Comparison of ENCODE assay signal across 23 cellular contexts in genomic region chr15:47511241-47511640, GRCh38.
A peak's percentile ranks its signal among the peaks of the same experiment; 100 is the strongest.
DNase-seq lines count a peak whose midpoint lies in the region; FAIRE-seq and TF ChIP-seq lines count a peak whose summit lies in the region.
"Had no signal": no experiment of that assay in that cellular context is flagged by ENCODE, and none has a peak within 500 bp of the region (broad histone marks: within the 10 kb centered on the region; RNA-seq: fewer than 3 reads in every experiment).

No MANE protein-coding gene starts in this region.

- H4K20me1 ChIP-seq in endothelial cell of umbilical vein (replicated peaks; ENCODE audit: control insufficient read depth, extremely low read depth, insufficient read depth, low read length) = no peaks in the 10 kb centered on the region
- H4K20me1 ChIP-seq: BLaER1 treated with 17β-estradiol and CSF1 and Interleukin-3, amounts not matched to agents 10 nM and 100 nM had no signal

- H3K9me1 ChIP-seq in endothelial cell of umbilical vein (replicated peaks; ENCODE audit: control insufficient read depth, extremely low read depth, insufficient read depth, low read length) = no peaks in the 10 kb centered on the region

- FAIRE-seq in endothelial cell of umbilical vein (lab: Jason Lieb, UNC) = peak; percentile 48
- FAIRE-seq: A204.1, GM12878, GM12892, GM18507 had no signal

- dilution Hi-C loops in endothelial cell of umbilical vein (cut with MboI; ENCODE audit: extremely low pct_ligation_motif_present, low sequenced_read_pairs) = no loop called here

- H3K4me2 ChIP-seq in endothelial cell of umbilical vein (ENCODE audit: insufficient read depth, low read length) = no peak overlapping the region
- H3K4me2 ChIP-seq: BLaER1 treated with 17β-estradiol and CSF1 and Interleukin-3, amounts not matched to agents 10 nM and 100 nM had no signal

- no TSS peak for BruUV-seq in endothelial cell of umbilical vein (replicated peaks; lab: Mats Ljungman, UMichigan)

- POLR2A ChIA-PET in endothelial cell of umbilical vein (lab: Charles Lee) = no interaction called here

- H3K27me3 ChIP-seq in endothelial cell of umbilical vein (ENCODE audit: control insufficient read depth in 2 of 2, insufficient read depth in 2 of 2, low read length in 2 of 2) (no peaks in the 10 kb centered on the region), HAP-1 (ENCODE audit: low read depth) (no peaks in the 10 kb centered on the region)
- H3K27me3 ChIP-seq: BLaER1 treated with 17β-estradiol and CSF1 and Interleukin-3, amounts not matched to agents 10 nM and 100 nM had no signal

- in situ Hi-C loops in HAP-1 (cut with MboI; ENCODE audit: low sequenced_read_pairs) = no loop called here

- TF ChIP-seq CTCF in endothelial cell of umbilical vein (IDR thresholded peaks at IDR 0.05; ENCODE audit: extremely low read depth in 1 of 2, insufficient read depth in 1 of 2, low read depth in 1 of 2, low read length in 2 of 2) = no peak

- no peak for TF ChIP-seq POLR2A in endothelial cell of umbilical vein (IDR thresholded peaks at IDR 0.05; ENCODE audit: low read depth, low read length)

- CTCF ChIA-PET in endothelial cell of umbilical vein (lab: Charles Lee) = no interaction called here

- DNase-seq in NCI-H69 (lab: John Stamatoyannopoulos, UW) (peak; percentile 17), endothelial cell of umbilical vein (ENCODE audit: low read depth, low spot score) (no peak), left kidney (ENCODE audit: low read depth, low spot score) (peak; percentile 85), HAP-1 (ENCODE audit: low spot score in 2 of 2) (no peak), islet precursor cell (no peak), AML-193 (lab: John Stamatoyannopoulos, UW) (no peak)
- DNase-seq: 8988T; ACHN; CD4-positive, alpha-beta T cell; CD8-positive, alpha-beta T cell; COR-L47; DMS153; DMS53; DMS79; DND-41; EL; GDM1 had no signal

- intact Hi-C loops in endothelial cell of umbilical vein (cut with micrococcal nuclease) = no loop called here

- no peaks in the 10 kb centered on the region for H3K36me3 ChIP-seq in endothelial cell of umbilical vein (ENCODE audit: control insufficient read depth in 2 of 2, extremely low read depth in 1 of 2, insufficient read depth in 2 of 2, low read length in 2 of 2)
- no peaks in the 10 kb centered on the region for H3K36me3 ChIP-seq in HAP-1 (replicated peaks)
- H3K36me3 ChIP-seq: BLaER1 treated with 17β-estradiol and CSF1 and Interleukin-3, amounts not matched to agents 10 nM and 100 nM had no signal

- H3K9me3 ChIP-seq in endothelial cell of umbilical vein (replicated peaks; ENCODE audit: control insufficient read depth, insufficient read depth, low read length) (no peaks in the 10 kb centered on the region), HAP-1 (no peaks in the 10 kb centered on the region)

- H2AFZ ChIP-seq in endothelial cell of umbilical vein (ENCODE audit: low read depth, low read length) = no peak overlapping the region

- H3K4me1 ChIP-seq in endothelial cell of umbilical vein (ENCODE audit: control insufficient read depth, extremely low read depth, insufficient read depth, low read length) (peaks cover 23% of the 10 kb centered on the region), HAP-1 (no peaks in the 10 kb centered on the region)

- H3K27ac ChIP-seq in endothelial cell of umbilical vein (ENCODE audit: insufficient read depth, low read depth, low read length) = no peak overlapping the region
- H3K27ac ChIP-seq: BLaER1 treated with 17β-estradiol and CSF1 and Interleukin-3, amounts not matched to agents 10 nM and 100 nM; C4-2B had no signal

- no peaks in the 10 kb centered on the region for H3K79me2 ChIP-seq in endothelial cell of umbilical vein (ENCODE audit: control insufficient read depth, insufficient read depth, low read length)

- no peak overlapping the region for H3K9ac ChIP-seq in endothelial cell of umbilical vein (replicated peaks; ENCODE audit: extremely low read depth, insufficient read depth, low read length)
- H3K9ac ChIP-seq: BLaER1 treated with 17β-estradiol and CSF1 and Interleukin-3, amounts not matched to agents 10 nM and 100 nM had no signal

- no peak overlapping the region for H3K4me3 ChIP-seq in endothelial cell of umbilical vein (replicated peaks in 1 of 3; ENCODE audit: insufficient read depth in 1 of 3, low read depth in 1 of 3, low read length in 3 of 3)
- H3K4me3 ChIP-seq in HAP-1 = no peak overlapping the region
- H3K4me3 ChIP-seq: BLaER1 treated with 17β-estradiol and CSF1 and Interleukin-3, amounts not matched to agents 10 nM and 100 nM; GM12878 had no signal

TF ChIP-seq in endothelial cell of umbilical vein, 7 proteins besides CTCF, POLR2A, EP300 and RAD21:
- TF ChIP-seq MYC (IDR thresholded peaks at IDR 0.05; ENCODE audit: low read depth, low read length) (no peak), GATA2 (IDR thresholded peaks at IDR 0.05; ENCODE audit: insufficient read depth, insufficient read length, low read depth, low read length) (no peak), MAX (IDR thresholded peaks at IDR 0.05; ENCODE audit: insufficient read depth, insufficient read length) (no peak), POLR2AphosphoS5 (IDR thresholded peaks at IDR 0.05; ENCODE audit: insufficient read depth, low read depth, low read length) (no peak), EZH2 (IDR thresholded peaks at IDR 0.05; ENCODE audit: borderline replicate concordance, low read depth, low read length, severe bottlenecking) (no peak), JUN (IDR thresholded peaks at IDR 0.05; ENCODE audit: borderline replicate concordance, insufficient read depth, insufficient read length, low read depth) (no peak), FOS (IDR thresholded peaks at IDR 0.05; ENCODE audit: borderline replicate concordance, insufficient read depth, low read length) (no peak)

Comparison
In these comparisons a context has a peak if more than half of its experiments do, and no peak if none do; other contexts are left out.
1. DNase-seq: peak in NCI-H69 (single experiment) and left kidney (single experiment); none in endothelial cell of umbilical vein (single experiment), HAP-1 (0 of 2), islet precursor cell (single experiment) and AML-193 (0 of 2).